Comparison of ENCODE assay signal across 10 cellular contexts in the genomic region with DNA sequence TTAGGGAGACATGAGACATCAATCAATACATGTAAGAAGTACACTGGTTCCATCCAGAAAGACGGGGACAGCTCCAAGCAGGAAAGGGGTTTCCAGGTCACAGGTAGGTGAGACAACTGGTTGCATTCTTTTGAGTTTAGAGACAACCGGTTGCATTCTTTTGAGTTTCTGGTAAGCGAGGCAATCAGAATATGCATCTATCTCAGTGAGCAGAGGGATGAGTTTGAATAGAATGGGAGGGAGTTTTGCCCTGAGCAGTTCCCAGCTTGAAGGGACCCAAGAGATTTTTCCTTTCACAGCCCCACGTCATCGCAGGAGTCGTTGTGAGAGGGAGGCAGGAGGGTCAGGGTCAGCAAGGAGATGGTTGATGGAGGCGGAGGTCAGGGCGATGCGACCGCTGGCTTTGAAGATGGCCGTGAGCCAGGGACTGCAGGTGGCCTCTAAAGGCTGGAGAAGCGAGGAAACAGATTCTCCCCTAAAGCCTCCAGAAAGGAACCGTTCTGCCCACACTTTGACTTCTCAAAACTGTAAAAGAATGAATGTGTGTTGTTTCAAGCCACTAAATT. TPM values are rescaled to one million over a fixed set of nuclear protein-coding genes. Genes with fewer than 3 reads are reported as not detected.
DNase-seq lines count a peak whose midpoint lies in the region; ATAC-seq and TF ChIP-seq lines count a peak whose summit lies in the region.
"Had no signal": no experiment of that assay in that cellular context is flagged by ENCODE, and none has a peak within 500 bp of the region (broad histone marks: within the 10 kb centered on the region; RNA-seq: fewer than 3 reads in every experiment).

No MANE protein-coding gene starts in this region.

- no peaks in the 10 kb centered on the region for H3K36me3 Mint-ChIP-seq in memory B cell

- no peaks in the 10 kb centered on the region for H3K36me3 ChIP-seq in hepatocyte (replicated peaks; ENCODE audit: insufficient read depth, low read depth)
- H3K36me3 ChIP-seq: tibial artery had no signal

- H3K4me3 Mint-ChIP-seq in memory B cell: peak overlapping the region; percentile 66

- H3K27me3 Mint-ChIP-seq in memory B cell: no peaks in the 10 kb centered on the region

- H3K9me3 Mint-ChIP-seq in memory B cell: no peaks in the 10 kb centered on the region

- no peak overlapping the region for H2AFZ ChIP-seq in hepatocyte

- H3K27me3 ChIP-seq in hepatocyte: no peaks in the 10 kb centered on the region

- DNase-seq in ELF-1 (ENCODE audit: low read depth, low spot score) (peak; percentile 49), Kasumi-1 (lab: John Stamatoyannopoulos, UW) (peak; percentile 28 to 40), memory B cell (ENCODE audit: low spot score in 2 of 2) (no peak), hepatocyte (ENCODE audit: low spot score) (no peak), SW 1271 (lab: John Stamatoyannopoulos, UW) (no peak), mesenteric fat pad (ENCODE audit: low spot score) (no peak), epidermal melanocyte (ENCODE audit: insufficient read length, low spot score) (no peak)
- DNase-seq: NCI-H82, tibial artery had no signal

- H3K9me3 ChIP-seq in hepatocyte (ENCODE audit: low read depth): no peaks in the 10 kb centered on the region
- H3K9me3 ChIP-seq: tibial artery had no signal

- H3K79me2 ChIP-seq in hepatocyte: no peaks in the 10 kb centered on the region

- H4K20me1 ChIP-seq in hepatocyte (ENCODE audit: insufficient read depth, poor library complexity, severe bottlenecking): no peaks in the 10 kb centered on the region

- no peaks in the 10 kb centered on the region for H3K4me1 ChIP-seq in hepatocyte (ENCODE audit: insufficient read depth)
- H3K4me1 ChIP-seq: tibial artery had no signal

- H3K9me2 ChIP-seq in hepatocyte (replicated peaks; ENCODE audit: insufficient read depth): no peaks in the 10 kb centered on the region

- WGBS in hepatocyte (ENCODE audit: low lambda C conversion rate, missing lambda C conversion rate): 68% methylated on average over 13 of the region's 13 CpGs

- no peak overlapping the region for H3K27ac ChIP-seq in hepatocyte
- H3K27ac ChIP-seq: tibial artery had no signal

- peaks cover 71% of the 10 kb centered on the region for H3K4me1 Mint-ChIP-seq in memory B cell

- no peak for TF ChIP-seq CTCF in hepatocyte (IDR thresholded peaks at IDR 0.05; ENCODE audit: poor library complexity)

- peak overlapping the region; percentile 98 for H3K27ac Mint-ChIP-seq in memory B cell

- H3K4me3 ChIP-seq in hepatocyte: no peak overlapping the region
- H3K4me3 ChIP-seq: tibial artery had no signal

- ATAC-seq in GM21390 (IDR thresholded peaks at IDR 0.05; ENCODE audit: unreplicated experiment): peak; percentile 37
- peak; percentile 3 for ATAC-seq in memory B cell (ENCODE audit: low read depth)

- no peak overlapping the region for H3K4me2 ChIP-seq in hepatocyte

RNA-seq across cellular contexts. Expression of a gene that starts 36.5 kb away (rescaled TPM):
- total RNA-seq in hepatocyte (7.2 and 8.4 TPM in 2 replicates), mesenteric fat pad (112 TPM)
- polyA plus RNA-seq in hepatocyte: 4.7 and 6.9 TPM in 2 replicates

Comparison
In these comparisons a context has a peak if more than half of its experiments do, and no peak if none do; other contexts are left out.
1. DNase-seq: peak in ELF-1 (single experiment) and Kasumi-1 (2 of 2); none in memory B cell (0 of 2), hepatocyte (single experiment), SW 1271 (0 of 2), mesenteric fat pad (single experiment) and epidermal melanocyte (single experiment).
2. RNA of a gene that starts 36.5 kb away (total RNA-seq): 112 TPM in mesenteric fat pad (single experiment); 7.2 to 8.4 TPM in hepatocyte; every median in the first group is over 10 times any median in the second.